Comparison of ENCODE assay signal across 30 cellular contexts in the genomic region with DNA sequence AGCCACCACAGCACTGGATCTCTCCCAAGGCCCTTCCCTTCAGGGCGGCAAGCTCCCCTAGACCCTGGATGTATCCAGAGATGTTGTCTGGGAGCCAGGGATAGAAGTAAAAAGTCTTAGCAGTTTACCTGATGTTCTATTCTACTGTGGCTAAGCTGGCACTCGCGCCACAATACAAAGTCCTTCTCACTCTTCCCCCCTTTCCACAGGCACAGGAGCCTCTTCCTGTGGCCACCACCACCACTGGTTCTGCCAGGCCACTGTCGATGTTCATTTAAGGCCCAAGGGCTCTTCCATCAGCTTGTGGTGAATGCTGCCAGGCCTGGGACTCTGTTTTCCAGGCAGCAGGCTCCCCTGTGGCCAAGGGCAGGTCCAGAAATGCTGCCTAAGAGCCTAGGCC.
"Had no signal": no experiment of that assay in that cellular context is flagged by ENCODE, and none has a peak within 500 bp of the region (broad histone marks: within the 10 kb centered on the region; RNA-seq: fewer than 3 reads in every experiment).

No MANE protein-coding gene starts in this region.

- H3K9me3 ChIP-seq: ascending aorta, SJCRH30 had no signal

- H3K27ac Mint-ChIP-seq: activated CD4-positive, alpha-beta T cell treated with anti-CD3 and anti-CD28 coated beads, Interleukin-2, amount 10 ng/mL, durations not matched to agents 24 days and 14 days; activated CD8-positive, alpha-beta T cell treated with anti-CD3 and anti-CD28 coated beads for 36 hours; activated naive CD4-positive, alpha-beta T cell treated with anti-CD3 and anti-CD28 coated beads, Interleukin-2, amount 50 U/mL, for 24 hours; activated naive CD8-positive, alpha-beta T cell treated with anti-CD3 and anti-CD28 coated beads, Interleukin-2, amount 10 ng/mL, durations not matched to agents 7 days and 5 days; activated T-cell treated with anti-CD3 and anti-CD28 coated beads, Interleukin-2, amount 50 U/mL, for 72 hours; activated T-helper 2 cell treated with anti-CD3 and anti-CD28 coated beads, Interferon-gamma antibody, Interleukin-2, Interleukin-4, amounts not matched to agents 10 μg/mL and 5 μg/mL and 100 μg/mL, durations not matched to agents 14 hours and 24 hours and 36 hours had no signal

- DNase-seq: activated CD4-positive, alpha-beta T cell treated with anti-CD3 and anti-CD28 coated beads, Interleukin-2, amount 50 U/mL, for 4 hours; activated CD4-positive, CD25-positive, alpha-beta regulatory T cell; activated CD8-positive, alpha-beta T cell treated with anti-CD3 and anti-CD28 coated beads for 36 hours; activated gamma-delta T cell; activated naive CD4-positive, alpha-beta T cell treated with Interleukin-2 at 50 U/mL for 16 hours; activated naive CD8-positive, alpha-beta T cell treated with anti-CD3 and anti-CD28 coated beads, Interleukin-2, amount 10 ng/mL, durations not matched to agents 7 days and 5 days; activated T-cell treated with anti-CD3 and anti-CD28 coated beads, Interleukin-2, amount 50 U/mL, for 1 hour; activated T-cell treated with anti-CD3 and anti-CD28 coated beads, Interleukin-2, amount 50 U/mL, for 72 hours; amygdala; Kasumi-1; MM.1S; MV-4-11; NCI-H1092; NCI-H146; NCI-H187 treated with DMSO at 0.1 percent for 48 hours; NCI-H2081 treated with DMSO at 0.1 percent for 48 hours; NCI-H226; NCI-H524 treated with DMSO at 0.1 percent for 48 hours; SHP77; SJCRH30; T1000; WERI-Rb-1 had no signal

- H3K9me3 Mint-ChIP-seq: activated CD4-positive, alpha-beta T cell treated with anti-CD3 and anti-CD28 coated beads, Interleukin-2, amount 10 ng/mL, durations not matched to agents 24 days and 14 days; activated CD8-positive, alpha-beta T cell treated with anti-CD3 and anti-CD28 coated beads for 36 hours; activated naive CD4-positive, alpha-beta T cell treated with anti-CD3 and anti-CD28 coated beads, Interleukin-2, amount 50 U/mL, for 24 hours; activated naive CD8-positive, alpha-beta T cell treated with anti-CD3 and anti-CD28 coated beads, Interleukin-2, amount 10 ng/mL, durations not matched to agents 7 days and 5 days; activated T-helper 2 cell treated with anti-CD3 and anti-CD28 coated beads, Interferon-gamma antibody, Interleukin-2, Interleukin-4, amounts not matched to agents 10 μg/mL and 5 μg/mL and 100 μg/mL, durations not matched to agents 14 hours and 24 hours and 36 hours; central memory CD8-positive, alpha-beta T cell had no signal

- ATAC-seq: activated CD8-positive, alpha-beta T cell treated with anti-CD3 and anti-CD28 coated beads for 36 hours; activated T-cell treated with anti-CD3 and anti-CD28 coated beads, Interleukin-2, amount 50 U/mL, for 72 hours; Panc1 had no signal

- H3K27me3 ChIP-seq: ascending aorta, SJCRH30 had no signal

- H3K4me3 Mint-ChIP-seq: activated CD4-positive, alpha-beta T cell treated with anti-CD3 and anti-CD28 coated beads, Interleukin-2, amount 10 ng/mL, durations not matched to agents 24 days and 14 days; activated CD8-positive, alpha-beta T cell treated with anti-CD3 and anti-CD28 coated beads for 36 hours; activated naive CD4-positive, alpha-beta T cell treated with anti-CD3 and anti-CD28 coated beads, Interleukin-2, amount 50 U/mL, for 24 hours; activated naive CD8-positive, alpha-beta T cell treated with anti-CD3 and anti-CD28 coated beads, Interleukin-2, amount 10 ng/mL, durations not matched to agents 7 days and 5 days; activated T-cell treated with anti-CD3 and anti-CD28 coated beads, Interleukin-2, amount 50 U/mL, for 72 hours; central memory CD8-positive, alpha-beta T cell had no signal

- H3K27me3 Mint-ChIP-seq: activated CD4-positive, alpha-beta T cell treated with anti-CD3 and anti-CD28 coated beads, Interleukin-2, amount 10 ng/mL, durations not matched to agents 24 days and 14 days; activated CD8-positive, alpha-beta T cell treated with anti-CD3 and anti-CD28 coated beads for 36 hours; activated naive CD4-positive, alpha-beta T cell treated with anti-CD3 and anti-CD28 coated beads, Interleukin-2, amount 50 U/mL, for 24 hours; activated naive CD8-positive, alpha-beta T cell treated with anti-CD3 and anti-CD28 coated beads, Interleukin-2, amount 10 ng/mL, durations not matched to agents 7 days and 5 days; central memory CD8-positive, alpha-beta T cell had no signal

- H3K4me3 ChIP-seq: ascending aorta, cardiac muscle cell, SJCRH30, SK-N-MC had no signal

- H3K4me1 Mint-ChIP-seq: activated CD4-positive, alpha-beta T cell treated with anti-CD3 and anti-CD28 coated beads, Interleukin-2, amount 10 ng/mL, durations not matched to agents 24 days and 14 days; activated naive CD8-positive, alpha-beta T cell treated with anti-CD3 and anti-CD28 coated beads, Interleukin-2, amount 10 ng/mL, durations not matched to agents 7 days and 5 days had no signal

- H3K27ac ChIP-seq: ascending aorta, cardiac muscle cell, SJCRH30, SK-N-MC, WERI-Rb-1 had no signal

- H3K36me3 ChIP-seq: ascending aorta, cardiac muscle cell, SJCRH30, WERI-Rb-1 had no signal
